ENCODE assay signal across 1 cellular context in genomic region chr17:17702821-17703607, GRCh38.
A peak's percentile ranks its signal among the peaks of the same experiment; 100 is the strongest.
TF ChIP-seq lines count a peak whose summit lies in the region.

No MANE protein-coding gene starts in this region.

TF ChIP-seq in HEK293, 187 proteins besides CTCF, POLR2A, EP300 and RAD21 (continued from another document):
- TF ChIP-seq SCRT2 (tag by site-specific recombination; IDR thresholded peaks at IDR 0.05), result peak; percentile 63; the same call in 1 of the 2 replicates
- no peak for TF ChIP-seq ZBTB48 (tag by site-specific recombination; IDR thresholded peaks at IDR 0.05)
- TF ChIP-seq KLF1 (tag by site-specific recombination; IDR thresholded peaks at IDR 0.05), result no peak
- TF ChIP-seq ZNF76 (tag by site-specific recombination; IDR thresholded peaks at IDR 0.05; ENCODE audit: borderline replicate concordance, low read depth), result no peak
- no peak for TF ChIP-seq GFI1B (tag by site-specific recombination; IDR thresholded peaks at IDR 0.05)
